7 cellular contexts compared by ENCODE assay signal in genomic region chr17:78974635-78975591, GRCh38. TPM values are rescaled to one million over a fixed set of nuclear protein-coding genes. Genes with fewer than 3 reads are reported as not detected.
DNase-seq lines count a peak whose midpoint lies in the region; ATAC-seq and TF ChIP-seq lines count a peak whose summit lies in the region.

No MANE protein-coding gene starts in this region.

- H3K9me3 ChIP-seq in RWPE2 (ENCODE audit: severe bottlenecking): no peaks in the 10 kb centered on the region

- peak overlapping the region; percentile 67 for H3K27ac ChIP-seq in RWPE2 (ENCODE audit: poor library complexity, severe bottlenecking)

- peaks cover 2% of the 10 kb centered on the region for H3K36me3 Mint-ChIP-seq in activated naive CD4-positive, alpha-beta T cell treated with anti-CD3 and anti-CD28 coated beads for 36 hours (ENCODE audit: low read depth)

- H3K27ac Mint-ChIP-seq in activated naive CD4-positive, alpha-beta T cell treated with anti-CD3 and anti-CD28 coated beads for 36 hours: no peak overlapping the region

- peak; percentile 52 for DNase-seq in HEK293T (ENCODE audit: extremely low spot score)
- peak; percentile 84 for DNase-seq in RWPE2 (ENCODE audit: low spot score)
- DNase-seq in fibroblast of the conjunctiva (ENCODE audit: low read depth): peak; percentile 79
- DNase-seq in posterior vena cava (ENCODE audit: low spot score): peak; percentile 92
- no peak for DNase-seq in activated naive CD4-positive, alpha-beta T cell treated with anti-CD3 and anti-CD28 coated beads for 36 hours

- intact Hi-C loops in posterior vena cava (cut with DNase I): loop anchor here (2.0 to 5.0 kb wide), 2 partner anchors 78 to 113 kb away; no protein-coding TSS in a partner anchor
- intact Hi-C loops in activated naive CD4-positive, alpha-beta T cell treated with anti-CD3 and anti-CD28 coated beads for 36 hours (cut with micrococcal nuclease): no loop called here

- no peaks in the 10 kb centered on the region for H3K27me3 ChIP-seq in RWPE2 (ENCODE audit: insufficient read depth, poor library complexity, severe bottlenecking)

- peaks cover 38% of the 10 kb centered on the region for H3K4me1 ChIP-seq in RWPE2 (ENCODE audit: insufficient read depth, poor library complexity, severe bottlenecking)

- CTCF ChIA-PET in HEK293T (lab: Yijun Ruan, JAX): interaction anchor here (0.6 to 1.4 kb wide), 4 partner anchors 25 to 803 kb away, joined by 3 to 9 read pairs (median 5); no protein-coding TSS in a partner anchor
- CTCF ChIA-PET in activated naive CD4-positive, alpha-beta T cell treated with anti-CD3 and anti-CD28 coated beads for 36 hours (lab: Charles Lee): interaction anchor here (0.6 kb wide), 1 partner anchor 74 kb away, joined by 4 read pairs; no protein-coding TSS in a partner anchor

- H3K4me3 Mint-ChIP-seq in activated naive CD4-positive, alpha-beta T cell treated with anti-CD3 and anti-CD28 coated beads for 36 hours: no peak overlapping the region

- no peak for TF ChIP-seq CTCF in RWPE2 (IDR thresholded peaks at IDR 0.05; ENCODE audit: poor library complexity, severe bottlenecking)

- ATAC-seq in RWPE2 (ENCODE audit: low read depth) (peak; percentile 32), GM21381 (IDR thresholded peaks at IDR 0.05; ENCODE audit: unreplicated experiment) (no peak), HG03280 (IDR thresholded peaks at IDR 0.05; ENCODE audit: unreplicated experiment) (no peak)

- no peaks in the 10 kb centered on the region for H3K9me3 Mint-ChIP-seq in activated naive CD4-positive, alpha-beta T cell treated with anti-CD3 and anti-CD28 coated beads for 36 hours

- H3K36me3 ChIP-seq in RWPE2 (ENCODE audit: low read depth): peaks cover 81% of the 10 kb centered on the region

- H3K4me1 Mint-ChIP-seq in activated naive CD4-positive, alpha-beta T cell treated with anti-CD3 and anti-CD28 coated beads for 36 hours (ENCODE audit: low read depth): peaks cover 32% of the 10 kb centered on the region

- POLR2A ChIA-PET in HEK293T (lab: Yijun Ruan, JAX): interaction anchor here (1.0 to 1.7 kb wide), 6 partner anchors 9 to 133 kb away, joined by 3 to 5 read pairs (median 4); no protein-coding TSS in a partner anchor

- H3K27me3 Mint-ChIP-seq in activated naive CD4-positive, alpha-beta T cell treated with anti-CD3 and anti-CD28 coated beads for 36 hours (ENCODE audit: low read depth): no peaks in the 10 kb centered on the region

- no peak overlapping the region for H3K4me3 ChIP-seq in RWPE2 (ENCODE audit: severe bottlenecking)

TF ChIP-seq in HEK293T, 16 proteins besides CTCF, POLR2A, EP300 and RAD21:
- TF ChIP-seq FOXM1 (IDR thresholded peaks at IDR 0.05; ENCODE audit: borderline replicate concordance): peak; percentile 95
- TF ChIP-seq LEF1 (IDR thresholded peaks at IDR 0.05; ENCODE audit: borderline replicate concordance): no peak

RNA-seq across cellular contexts. Expression of gene LGALS3BP, which starts 4.8 kb away (rescaled TPM):
- 100 to 1,000 TPM; 103 to 163 TPM for total RNA-seq in posterior vena cava
- 10 to 100 TPM; 59.9 to 65.4 TPM for total RNA-seq in activated naive CD4-positive, alpha-beta T cell treated with anti-CD3 and anti-CD28 coated beads for 36 hours

RNA-seq across cellular contexts. Expression of gene CANT1, which starts 34.7 kb away (rescaled TPM):
- 10 to 100 TPM; 29.5 to 34.7 TPM for total RNA-seq in posterior vena cava
- 10 to 100 TPM; 48.7 to 51.0 TPM for total RNA-seq in activated naive CD4-positive, alpha-beta T cell treated with anti-CD3 and anti-CD28 coated beads for 36 hours

RNA-seq across cellular contexts. Expression of gene C1QTNF1, which starts 49.1 kb away (rescaled TPM):
- 100 to 1,000 TPM; 172 to 261 TPM for total RNA-seq in posterior vena cava
- total RNA-seq in activated naive CD4-positive, alpha-beta T cell treated with anti-CD3 and anti-CD28 coated beads for 36 hours: under 1 TPM; 0.14 to 0.32 TPM

RNA-seq across cellular contexts. Expression of gene TIMP2, which starts 49.7 kb away (rescaled TPM):
- 100 to 1,000 TPM; 484 to 701 TPM for total RNA-seq in posterior vena cava
- under 1 TPM; 0.35 to 0.43 TPM for total RNA-seq in activated naive CD4-positive, alpha-beta T cell treated with anti-CD3 and anti-CD28 coated beads for 36 hours

Comparison
In these comparisons a context has a peak if more than half of its experiments do, and no peak if none do; other contexts are left out.
1. RNA of gene C1QTNF1, which starts 49.1 kb away (total RNA-seq): 172 to 261 TPM in posterior vena cava; 0.14 to 0.32 TPM in activated naive CD4-positive, alpha-beta T cell treated with anti-CD3 and anti-CD28 coated beads for 36 hours; every median in the first group is over 100 times any median in the second.